1 cellular context compared by ENCODE assay signal in genomic region chr12:12384601-12385321, GRCh38.
TF ChIP-seq lines count a peak whose summit lies in the region.

No MANE protein-coding gene starts in this region.

TF ChIP-seq in WTC11, 78 proteins besides CTCF, POLR2A, EP300 and RAD21 (continued from another document):
- TF ChIP-seq, protein P1, sequence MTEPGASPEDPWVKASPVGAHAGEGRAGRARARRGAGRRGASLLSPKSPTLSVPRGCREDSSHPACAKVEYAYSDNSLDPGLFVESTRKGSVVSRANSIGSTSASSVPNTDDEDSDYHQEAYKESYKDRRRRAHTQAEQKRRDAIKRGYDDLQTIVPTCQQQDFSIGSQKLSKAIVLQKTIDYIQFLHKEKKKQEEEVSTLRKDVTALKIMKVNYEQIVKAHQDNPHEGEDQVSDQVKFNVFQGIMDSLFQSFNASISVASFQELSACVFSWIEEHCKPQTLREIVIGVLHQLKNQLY (CRISPR knock-in tag; IDR thresholded peaks at IDR 0.05): no peak
- TF ChIP-seq RELA (CRISPR knock-in tag; IDR thresholded peaks at IDR 0.05; ENCODE audit: borderline replicate concordance): no peak
